In the genomic region with DNA sequence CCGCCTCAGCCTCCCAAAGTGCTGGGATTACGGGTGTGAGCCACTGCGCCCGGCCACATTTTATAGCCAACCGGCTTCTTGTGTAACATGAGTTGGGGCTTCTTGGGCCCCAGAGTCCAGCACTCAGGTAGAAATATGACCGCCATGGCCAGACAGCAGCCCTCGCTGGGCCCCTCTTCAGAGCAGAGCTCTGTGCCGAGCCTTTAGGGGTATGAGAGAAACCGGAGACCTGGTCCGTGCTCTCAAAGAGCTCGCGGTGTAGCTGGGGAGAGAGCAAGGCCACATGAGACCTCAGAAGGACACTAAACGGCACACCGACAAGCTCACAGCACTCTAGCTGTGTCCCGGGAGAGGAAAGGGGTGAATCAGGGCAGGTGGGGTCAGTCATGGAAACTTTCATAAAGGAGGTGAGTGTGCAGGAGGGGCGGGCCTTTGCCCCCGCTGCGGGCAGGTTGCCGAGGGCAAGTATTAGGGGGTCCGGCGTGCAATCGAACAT, we compare ENCODE assay signal across 11 cellular contexts. TPM values are rescaled to one million over a fixed set of nuclear protein-coding genes. Genes with fewer than 3 reads are reported as not detected.
DNase-seq lines count a peak whose midpoint lies in the region; ATAC-seq and TF ChIP-seq lines count a peak whose summit lies in the region.
"Had no signal": no experiment of that assay in that cellular context is flagged by ENCODE, and none has a peak within 500 bp of the region (broad histone marks: within the 10 kb centered on the region; RNA-seq: fewer than 3 reads in every experiment).

No MANE protein-coding gene starts in this region.

- DNase-seq in RWPE1 (ENCODE audit: low spot score): no peak
- DNase-seq in endothelial cell (ENCODE audit: low spot score): no peak
- DNase-seq in natural killer cell treated with Interleukin-12 subunit alpha and Interleukin-12 subunit beta and Interleukin-15 and Interleukin-18, amount 100 ng/mL, for 72 hours (ENCODE audit: low spot score): no peak
- DNase-seq in tibial artery: no peak
- DNase-seq in activated T-helper 1 cell treated with anti-CD3 and anti-CD28 coated beads, Interleukin-12 subunit alpha, Interleukin-12 subunit beta, Interleukin-2, Interleukin-4 antibody, amounts not matched to agents 30 ng/mL and 10 ng/mL and 1 ng/mL, durations not matched to agents 14 hours and 24 hours and 36 hours (ENCODE audit: low spot score): no peak
- DNase-seq in HK-2 (ENCODE audit: unreplicated experiment): no peak
- DNase-seq: MV-4-11 had no signal

- ATAC-seq in natural killer cell treated with Interleukin-12 subunit alpha and Interleukin-12 subunit beta and Interleukin-15 and Interleukin-18, amount 100 ng/mL, for 72 hours: no peak
- no peak for ATAC-seq in HG03342 (IDR thresholded peaks at IDR 0.05; ENCODE audit: unreplicated experiment)
- no peak for ATAC-seq in HG02588 (IDR thresholded peaks at IDR 0.05; ENCODE audit: unreplicated experiment)
- ATAC-seq: stimulated activated memory B cell treated with anti-CD40 and anti-IgM and Interleukin-4, amounts not matched to agents 10 μg/mL and 1 μg/mL and 100 μg/mL, for 72 hours had no signal

- no peaks in the 10 kb centered on the region for H3K9me3 Mint-ChIP-seq in endothelial cell (ENCODE audit: unreplicated experiment)
- H3K9me3 Mint-ChIP-seq in natural killer cell treated with Interleukin-12 subunit alpha and Interleukin-12 subunit beta and Interleukin-15 and Interleukin-18, amount 100 ng/mL, for 72 hours: no peaks in the 10 kb centered on the region
- no peaks in the 10 kb centered on the region for H3K9me3 Mint-ChIP-seq in activated T-helper 1 cell treated with anti-CD3 and anti-CD28 coated beads, Interleukin-12 subunit alpha, Interleukin-12 subunit beta, Interleukin-2, Interleukin-4 antibody, amounts not matched to agents 30 ng/mL and 10 ng/mL and 1 ng/mL, durations not matched to agents 14 hours and 24 hours and 36 hours
- H3K9me3 Mint-ChIP-seq: activated T-helper 2 cell treated with anti-CD3 and anti-CD28 coated beads, Interferon-gamma antibody, Interleukin-2, Interleukin-4, amounts not matched to agents 10 μg/mL and 5 μg/mL and 100 μg/mL, durations not matched to agents 14 hours and 24 hours and 36 hours; stimulated activated memory B cell treated with anti-CD40 and anti-IgM and Interleukin-4, amounts not matched to agents 10 μg/mL and 1 μg/mL and 100 μg/mL, for 72 hours had no signal

- H3K9me3 ChIP-seq in tibial artery: no peaks in the 10 kb centered on the region

- H3K27ac Mint-ChIP-seq in endothelial cell (ENCODE audit: unreplicated experiment): peak overlapping the region; percentile 100
- peak overlapping the region; percentile 84 to 94 for H3K27ac Mint-ChIP-seq in natural killer cell treated with Interleukin-12 subunit alpha and Interleukin-12 subunit beta and Interleukin-15 and Interleukin-18, amount 100 ng/mL, for 72 hours
- no peak overlapping the region for H3K27ac Mint-ChIP-seq in activated T-helper 1 cell treated with anti-CD3 and anti-CD28 coated beads, Interleukin-12 subunit alpha, Interleukin-12 subunit beta, Interleukin-2, Interleukin-4 antibody, amounts not matched to agents 30 ng/mL and 10 ng/mL and 1 ng/mL, durations not matched to agents 14 hours and 24 hours and 36 hours
- H3K27ac Mint-ChIP-seq: activated T-helper 2 cell treated with anti-CD3 and anti-CD28 coated beads, Interferon-gamma antibody, Interleukin-2, Interleukin-4, amounts not matched to agents 10 μg/mL and 5 μg/mL and 100 μg/mL, durations not matched to agents 14 hours and 24 hours and 36 hours; stimulated activated memory B cell treated with anti-CD40 and anti-IgM and Interleukin-4, amounts not matched to agents 10 μg/mL and 1 μg/mL and 100 μg/mL, for 72 hours had no signal

- peak overlapping the region; percentile 26 to 30 for H3K4me3 ChIP-seq in tibial artery

- H3K27ac ChIP-seq in RWPE1 (peak overlapping the region; percentile 87), tibial artery (peak overlapping the region; percentile 94 to 97)

- peaks cover 31 to 100% (median 96%) of the 10 kb centered on the region in 4 donors for H3K4me1 ChIP-seq in tibial artery

- POLR2A ChIA-PET in RWPE1 (lab: Yijun Ruan, JAX; ENCODE audit: low non-redundant PET): interaction anchor here (1.2 kb wide), 1 partner anchor 25 kb away, joined by 3 read pairs; no protein-coding TSS in a partner anchor

- H3K36me3 ChIP-seq in tibial artery: peaks cover 0 to 6% (median 0%) of the 10 kb centered on the region in 3 donors

- H3K4me1 Mint-ChIP-seq in endothelial cell (ENCODE audit: unreplicated experiment): peaks cover 82% of the 10 kb centered on the region
- H3K4me1 Mint-ChIP-seq in natural killer cell treated with Interleukin-12 subunit alpha and Interleukin-12 subunit beta and Interleukin-15 and Interleukin-18, amount 100 ng/mL, for 72 hours (ENCODE audit: low read depth in 2 of 2): peaks cover 73 to 86% of the 10 kb centered on the region in 2 donors
- H3K4me1 Mint-ChIP-seq in activated T-helper 1 cell treated with anti-CD3 and anti-CD28 coated beads, Interleukin-12 subunit alpha, Interleukin-12 subunit beta, Interleukin-2, Interleukin-4 antibody, amounts not matched to agents 30 ng/mL and 10 ng/mL and 1 ng/mL, durations not matched to agents 14 hours and 24 hours and 36 hours (ENCODE audit: low read depth): peaks cover 61% of the 10 kb centered on the region

- TF ChIP-seq CTCF in RWPE1 (conservative IDR thresholded peaks at IDR 0.05; ENCODE audit: low read depth): no peak
- TF ChIP-seq CTCF in endothelial cell (IDR thresholded peaks at IDR 0.05; ENCODE audit: unreplicated experiment): no peak
- TF ChIP-seq CTCF in tibial artery (IDR thresholded peaks at IDR 0.05): no peak

- CTCF ChIA-PET in RWPE1 (lab: Yijun Ruan, JAX): interaction anchor here (1.1 kb wide), 1 partner anchor 18 kb away, joined by 5 read pairs; no protein-coding TSS in a partner anchor

- peak overlapping the region; percentile 67 for H3K4me3 Mint-ChIP-seq in endothelial cell (ENCODE audit: unreplicated experiment)
- peak overlapping the region; percentile 54 for H3K4me3 Mint-ChIP-seq in natural killer cell treated with Interleukin-12 subunit alpha and Interleukin-12 subunit beta and Interleukin-15 and Interleukin-18, amount 100 ng/mL, for 72 hours
- no peak overlapping the region for H3K4me3 Mint-ChIP-seq in activated T-helper 1 cell treated with anti-CD3 and anti-CD28 coated beads, Interleukin-12 subunit alpha, Interleukin-12 subunit beta, Interleukin-2, Interleukin-4 antibody, amounts not matched to agents 30 ng/mL and 10 ng/mL and 1 ng/mL, durations not matched to agents 14 hours and 24 hours and 36 hours
- H3K4me3 Mint-ChIP-seq: stimulated activated memory B cell treated with anti-CD40 and anti-IgM and Interleukin-4, amounts not matched to agents 10 μg/mL and 1 μg/mL and 100 μg/mL, for 72 hours had no signal

- no peaks in the 10 kb centered on the region for H3K27me3 ChIP-seq in tibial artery

- intact Hi-C loops in tibial artery (cut with DNase I; ENCODE audit: low total_unique reads): no loop called here
- intact Hi-C loops in activated T-helper 1 cell treated with anti-CD3 and anti-CD28 coated beads, Interleukin-12 subunit alpha, Interleukin-12 subunit beta, Interleukin-2, Interleukin-4 antibody, amounts not matched to agents 30 ng/mL and 10 ng/mL and 1 ng/mL, durations not matched to agents 14 hours and 24 hours and 36 hours (cut with micrococcal nuclease): no loop called here

- peaks cover 14% of the 10 kb centered on the region for H3K36me3 Mint-ChIP-seq in endothelial cell (ENCODE audit: low read depth, unreplicated experiment)
- H3K36me3 Mint-ChIP-seq in natural killer cell treated with Interleukin-12 subunit alpha and Interleukin-12 subunit beta and Interleukin-15 and Interleukin-18, amount 100 ng/mL, for 72 hours: peaks cover 4% of the 10 kb centered on the region
- peaks cover 14% of the 10 kb centered on the region for H3K36me3 Mint-ChIP-seq in activated T-helper 1 cell treated with anti-CD3 and anti-CD28 coated beads, Interleukin-12 subunit alpha, Interleukin-12 subunit beta, Interleukin-2, Interleukin-4 antibody, amounts not matched to agents 30 ng/mL and 10 ng/mL and 1 ng/mL, durations not matched to agents 14 hours and 24 hours and 36 hours (ENCODE audit: low read depth)

- H3K27me3 Mint-ChIP-seq in endothelial cell (ENCODE audit: unreplicated experiment): peaks cover 24% of the 10 kb centered on the region
- H3K27me3 Mint-ChIP-seq in natural killer cell treated with Interleukin-12 subunit alpha and Interleukin-12 subunit beta and Interleukin-15 and Interleukin-18, amount 100 ng/mL, for 72 hours: no peaks in the 10 kb centered on the region
- no peaks in the 10 kb centered on the region for H3K27me3 Mint-ChIP-seq in activated T-helper 1 cell treated with anti-CD3 and anti-CD28 coated beads, Interleukin-12 subunit alpha, Interleukin-12 subunit beta, Interleukin-2, Interleukin-4 antibody, amounts not matched to agents 30 ng/mL and 10 ng/mL and 1 ng/mL, durations not matched to agents 14 hours and 24 hours and 36 hours (ENCODE audit: insufficient read depth)
- H3K27me3 Mint-ChIP-seq: stimulated activated memory B cell treated with anti-CD40 and anti-IgM and Interleukin-4, amounts not matched to agents 10 μg/mL and 1 μg/mL and 100 μg/mL, for 72 hours had no signal

RNA-seq across cellular contexts. Expression of gene ACTN4, which starts 15.8 kb away (rescaled TPM):
- 744 TPM for total RNA-seq in endothelial cell (ENCODE audit: unreplicated experiment)
- 100 to 1,000 TPM; 342 to 574 TPM for total RNA-seq in natural killer cell treated with Interleukin-12 subunit alpha and Interleukin-12 subunit beta and Interleukin-15 and Interleukin-18, amount 100 ng/mL, for 72 hours
- 281 and 287 TPM in 2 replicates for total RNA-seq in activated T-helper 1 cell treated with anti-CD3 and anti-CD28 coated beads, Interleukin-12 subunit alpha, Interleukin-12 subunit beta, Interleukin-2, Interleukin-4 antibody, amounts not matched to agents 30 ng/mL and 10 ng/mL and 1 ng/mL, durations not matched to agents 14 hours and 24 hours and 36 hours

RNA-seq across cellular contexts. Expression of gene EIF3K, which starts 44.2 kb away (rescaled TPM):
- total RNA-seq in endothelial cell (ENCODE audit: unreplicated experiment): 469 TPM
- 100 to 1,000 TPM; 216 to 286 TPM for total RNA-seq in natural killer cell treated with Interleukin-12 subunit alpha and Interleukin-12 subunit beta and Interleukin-15 and Interleukin-18, amount 100 ng/mL, for 72 hours
- total RNA-seq in activated T-helper 1 cell treated with anti-CD3 and anti-CD28 coated beads, Interleukin-12 subunit alpha, Interleukin-12 subunit beta, Interleukin-2, Interleukin-4 antibody, amounts not matched to agents 30 ng/mL and 10 ng/mL and 1 ng/mL, durations not matched to agents 14 hours and 24 hours and 36 hours: 309 and 326 TPM in 2 replicates

RNA-seq across cellular contexts. Expression of gene MAP4K1, which starts 45.5 kb away (rescaled TPM):
- total RNA-seq in endothelial cell (ENCODE audit: unreplicated experiment): 7.5 TPM
- 100 to 1,000 TPM in 1 of 2 donors, 10 to 100 TPM in 1; 81.4 to 318 TPM for total RNA-seq in natural killer cell treated with Interleukin-12 subunit alpha and Interleukin-12 subunit beta and Interleukin-15 and Interleukin-18, amount 100 ng/mL, for 72 hours
- total RNA-seq in activated T-helper 1 cell treated with anti-CD3 and anti-CD28 coated beads, Interleukin-12 subunit alpha, Interleukin-12 subunit beta, Interleukin-2, Interleukin-4 antibody, amounts not matched to agents 30 ng/mL and 10 ng/mL and 1 ng/mL, durations not matched to agents 14 hours and 24 hours and 36 hours: 159 and 182 TPM in 2 replicates
